Comparison of ENCODE assay signal across 19 cellular contexts in genomic region chr19:13958043-13958442, GRCh38. TPM values are rescaled to one million over a fixed set of nuclear protein-coding genes. Genes with fewer than 3 reads are reported as not detected.
"Had no signal": no experiment of that assay in that cellular context is flagged by ENCODE, and none has a peak within 500 bp of the region (broad histone marks: within the 10 kb centered on the region; RNA-seq: fewer than 3 reads in every experiment).

No MANE protein-coding gene starts in this region.

- H3K27ac ChIP-seq: cardiac muscle cell, esophagus squamous epithelium, hepatocyte, lower lobe of right lung, stomach, upper lobe of left lung had no signal

- H3K36me3 Mint-ChIP-seq: natural killer cell had no signal

- H3K27ac Mint-ChIP-seq: activated naive CD8-positive, alpha-beta T cell treated with anti-CD3 and anti-CD28 coated beads, Interleukin-2, amount 10 ng/mL, durations not matched to agents 7 days and 5 days; dendritic cell treated with granulocyte-macrophage colony-stimulating factor and Interleukin-4, amounts not matched to agents 40 ng/mL and 50 ng/mL, for 4 days had no signal

- H3K9me3 ChIP-seq: esophagus squamous epithelium, lower lobe of right lung, stomach, upper lobe of left lung had no signal

- H2AFZ ChIP-seq: hepatocyte had no signal

- H3K9me3 Mint-ChIP-seq: activated naive CD8-positive, alpha-beta T cell treated with anti-CD3 and anti-CD28 coated beads, Interleukin-2, amount 10 ng/mL, durations not matched to agents 7 days and 5 days; dendritic cell treated with granulocyte-macrophage colony-stimulating factor and Interleukin-4, amounts not matched to agents 40 ng/mL and 50 ng/mL, for 4 days; natural killer cell had no signal

- ATAC-seq: left colon, lower lobe of right lung, natural killer cell had no signal

- H3K27me3 ChIP-seq: esophagus squamous epithelium, hepatocyte, stomach, upper lobe of left lung had no signal

- FAIRE-seq: endothelial cell of umbilical vein, islet of Langerhans had no signal

- H3K4me3 Mint-ChIP-seq: activated naive CD8-positive, alpha-beta T cell treated with anti-CD3 and anti-CD28 coated beads, Interleukin-2, amount 10 ng/mL, durations not matched to agents 7 days and 5 days; dendritic cell treated with granulocyte-macrophage colony-stimulating factor and Interleukin-4, amounts not matched to agents 40 ng/mL and 50 ng/mL, for 4 days; natural killer cell had no signal

- DNase-seq: activated CD4-positive, alpha-beta T cell treated with anti-CD3 and anti-CD28 coated beads, Interleukin-2, amount 50 U/mL, for 1 hour; activated CD4-positive, CD25-positive, alpha-beta regulatory T cell treated with anti-CD3 and anti-CD28 coated beads, Interleukin-2, amount 50 U/mL, for 72 hours; activated naive CD8-positive, alpha-beta T cell treated with anti-CD3 and anti-CD28 coated beads, Interleukin-2, amount 10 ng/mL, durations not matched to agents 7 days and 5 days; amygdala; effector CD8-positive, alpha-beta T cell; esophagus squamous epithelium; left colon; lower lobe of right lung; natural killer cell; stimulated activated CD4-positive, alpha-beta T cell treated with anti-CD3 and anti-CD28 coated beads, Interleukin-2, amount 100 ng/mL, for 48 hours; stomach; SW 1271; upper lobe of left lung had no signal

- H3K4me3 ChIP-seq: cardiac muscle cell, esophagus squamous epithelium, hepatocyte, lower lobe of right lung, stomach, upper lobe of left lung had no signal

- H3K4me2 ChIP-seq: hepatocyte had no signal

- H3K27me3 Mint-ChIP-seq: activated naive CD8-positive, alpha-beta T cell treated with anti-CD3 and anti-CD28 coated beads, Interleukin-2, amount 10 ng/mL, durations not matched to agents 7 days and 5 days; dendritic cell treated with granulocyte-macrophage colony-stimulating factor and Interleukin-4, amounts not matched to agents 40 ng/mL and 50 ng/mL, for 4 days had no signal

RNA-seq across cellular contexts. Expression of gene PODNL1, which starts 19.8 kb away (rescaled TPM):
- total RNA-seq: endothelial cell of umbilical vein, stomach, temporal lobe had no signal
- polyA plus RNA-seq: cardiac muscle cell had no signal
